ENCODE assay signal across 2 cellular contexts in genomic region chr6:36600564-36601146, GRCh38.
A peak's percentile ranks its signal among the peaks of the same experiment; 100 is the strongest.
TF ChIP-seq lines count a peak whose summit lies in the region.

No MANE protein-coding gene starts in this region.

TF ChIP-seq in HEK293T, 16 proteins besides CTCF, POLR2A, EP300 and RAD21:
- TF ChIP-seq PKNOX1 (IDR thresholded peaks at IDR 0.05) (no peak), ZNF384 (IDR thresholded peaks at IDR 0.05) (0 out of 2 replicates have a peak, but pooled peaks have one; percentile 37), CTBP1 (IDR thresholded peaks at IDR 0.05; ENCODE audit: borderline replicate concordance) (no peak)

TF ChIP-seq in GM12878, 131 proteins besides CTCF, POLR2A, EP300 and RAD21:
- TF ChIP-seq CHD1 (IDR thresholded peaks at IDR 0.05; ENCODE audit: low read depth, low read length) (no peak), BACH1 (IDR thresholded peaks at IDR 0.05; ENCODE audit: borderline replicate concordance) (0 out of 2 replicates have a peak, but pooled peaks have one; percentile 17)
